Comparison of ENCODE assay signal across 13 cellular contexts in the genomic region with DNA sequence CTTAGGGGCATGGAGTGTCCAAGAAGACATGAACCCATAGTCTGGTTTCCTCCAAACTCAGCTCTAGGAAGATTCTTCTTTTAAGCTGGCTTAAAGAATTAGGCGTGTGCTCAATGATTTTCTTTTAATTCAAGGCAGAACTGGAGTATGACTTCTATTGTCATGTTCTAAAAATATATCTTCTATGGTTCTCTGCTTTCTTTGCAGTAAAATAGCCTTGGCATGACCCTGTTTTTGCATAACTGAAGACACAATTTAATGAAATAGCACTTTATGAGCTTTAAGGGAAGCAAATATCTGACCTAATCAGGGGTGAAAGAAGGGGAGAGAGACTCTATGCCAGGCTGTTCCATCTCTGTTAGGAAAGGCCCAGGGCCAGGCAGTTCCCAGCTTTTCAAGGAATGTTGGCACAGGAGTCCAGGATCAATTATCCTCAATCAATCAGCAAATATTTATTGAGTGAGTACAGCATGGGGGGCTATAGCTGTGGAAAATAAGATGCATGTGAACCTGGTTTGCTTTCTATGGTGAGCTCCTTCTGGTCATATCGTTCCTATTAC. TPM values are rescaled to one million over a fixed set of nuclear protein-coding genes. Genes with fewer than 3 reads are reported as not detected.
DNase-seq lines count a peak whose midpoint lies in the region; ATAC-seq, FAIRE-seq and TF ChIP-seq lines count a peak whose summit lies in the region.
"Had no signal": no experiment of that assay in that cellular context is flagged by ENCODE, and none has a peak within 500 bp of the region (broad histone marks: within the 10 kb centered on the region; RNA-seq: fewer than 3 reads in every experiment).

No MANE protein-coding gene starts in this region.

- no peaks in the 10 kb centered on the region for H3K27me3 Mint-ChIP-seq in T-helper 17 cell

- TF ChIP-seq POLR2A in HepG2 (IDR thresholded peaks at IDR 0.05; ENCODE audit: insufficient read depth in 1 of 2, low read depth in 2 of 2, low read length in 2 of 2) (no peak), right lobe of liver (IDR thresholded peaks at IDR 0.05) (no peak)

- H3K4me1 Mint-ChIP-seq in T-helper 17 cell: peaks cover 30% of the 10 kb centered on the region

- intact Hi-C loops in HepG2 (cut with micrococcal nuclease; ENCODE audit: unreplicated experiment) (no loop called here), right lobe of liver (cut with DNase I) (no loop called here)

- FAIRE-seq in HepG2 (lab: Jason Lieb, UNC): no peak

- H3K4me1 ChIP-seq in liver (ENCODE audit: control insufficient read depth in 4 of 4, insufficient read depth in 4 of 4, low read length in 3 of 4): peaks cover 12 to 44% (median 29%) of the 10 kb centered on the region in 4 donors
- peaks cover 91% of the 10 kb centered on the region for H3K4me1 ChIP-seq in HepG2 (ENCODE audit: insufficient read depth, low read length)
- peaks cover 0 to 42% (median 15%) of the 10 kb centered on the region in 4 donors for H3K4me1 ChIP-seq in right lobe of liver

- WGBS in liver: 76% methylated on average over 2 of the region's 2 CpGs
- WGBS in HepG2 (ENCODE audit: low lambda C conversion rate): 51% methylated on average over 2 of the region's 2 CpGs
- WGBS in right lobe of liver (ENCODE audit: insufficient coverage, low coverage, low lambda C conversion rate, missing lambda C conversion rate): 75% methylated on average over 1 of the region's 2 CpGs

- no TSS peak for BruUV-seq in HepG2 (replicated peaks; lab: Mats Ljungman, UMichigan)

- no peaks in the 10 kb centered on the region for H3K27me3 ChIP-seq in liver (ENCODE audit: control insufficient read depth in 4 of 4, insufficient read depth in 4 of 4, low read length in 3 of 4)
- peaks cover 3 to 31% of the 10 kb centered on the region in 2 experiments for H3K27me3 ChIP-seq in HepG2 (ENCODE audit: control insufficient read depth in 1 of 2, insufficient read depth in 2 of 2, low read length in 2 of 2)
- no peaks in the 10 kb centered on the region for H3K27me3 ChIP-seq in right lobe of liver

- H3K27ac ChIP-seq in liver (ENCODE audit: low read depth in 1 of 2, low read length in 2 of 2): peak overlapping the region; percentile 58 to 73
- H3K27ac ChIP-seq in HepG2 (ENCODE audit: extremely low read length, insufficient read depth, low read length): no peak overlapping the region
- peak overlapping the region; percentile 28 to 75 (median 45) for H3K27ac ChIP-seq in right lobe of liver

- ATAC-seq in HepG2 (no peak), T-helper 17 cell (no peak), right lobe of liver (peak; percentile 45 to 52 (median 50)), GM18868 (IDR thresholded peaks at IDR 0.05; ENCODE audit: unreplicated experiment) (no peak)
- ATAC-seq: GM23338 had no signal

- TF ChIP-seq CTCF in liver (IDR thresholded peaks at IDR 0.05; ENCODE audit: low read depth, low read length, missing input control): no peak
- no peak for TF ChIP-seq CTCF in HepG2 (CRISPR knock-in tag; IDR thresholded peaks at IDR 0.05)
- TF ChIP-seq CTCF in right lobe of liver (IDR thresholded peaks at IDR 0.05): no peak

- no peaks in the 10 kb centered on the region for H3K79me2 ChIP-seq in HepG2 (ENCODE audit: insufficient read depth, low read length)

- H3K9me3 ChIP-seq in liver (ENCODE audit: control insufficient read depth in 4 of 4, low read length in 3 of 4) (no peaks in the 10 kb centered on the region), HepG2 (ENCODE audit: low read length) (no peaks in the 10 kb centered on the region), T-helper 17 cell (ENCODE audit: control insufficient read depth, low read length, poor library complexity, severe bottlenecking) (no peaks in the 10 kb centered on the region), right lobe of liver (no peaks in the 10 kb centered on the region)

- CTCF ChIA-PET in HepG2 (lab: Yijun Ruan, JAX; ENCODE audit: low intra/inter-chr PET ratio, low total read pairs): no interaction called here

- H3K4me3 ChIP-seq in liver (ENCODE audit: low read depth in 1 of 3, low read length in 3 of 3) (no peak overlapping the region), HepG2 (replicated peaks in 1 of 3; ENCODE audit: insufficient read depth in 1 of 3, low read depth in 2 of 3, low read length in 3 of 3) (no peak overlapping the region), right lobe of liver (no peak overlapping the region)
- H3K4me3 ChIP-seq: GM23338 had no signal

- H3K36me3 ChIP-seq in liver (ENCODE audit: control insufficient read depth in 4 of 4, insufficient read depth in 3 of 4, low read depth in 1 of 4, low read length in 3 of 4) (no peaks in the 10 kb centered on the region), HepG2 (replicated peaks in 1 of 2; ENCODE audit: control insufficient read depth in 1 of 2, insufficient read depth in 2 of 2, low read length in 2 of 2) (no peaks in the 10 kb centered on the region), right lobe of liver (no peaks in the 10 kb centered on the region)

- no peak overlapping the region for H2AFZ ChIP-seq in HepG2 (ENCODE audit: low read length)
- H2AFZ ChIP-seq: GM23338 had no signal

- peak overlapping the region; percentile 95 for H3K27ac Mint-ChIP-seq in T-helper 17 cell
- H3K27ac Mint-ChIP-seq: GM23338 had no signal

- no peaks in the 10 kb centered on the region for H4K20me1 ChIP-seq in HepG2 (ENCODE audit: insufficient read depth, low read length)

- POLR2A ChIA-PET in HepG2 (lab: Yijun Ruan, JAX): interaction anchor here (1.8 kb wide), 1 partner anchor 11 kb away, joined by 4 read pairs; no protein-coding TSS in a partner anchor

- no peak overlapping the region for H3K4me3 Mint-ChIP-seq in T-helper 17 cell
- H3K4me3 Mint-ChIP-seq: CD14-positive monocyte, GM23338, IgD-negative memory B cell had no signal

- H3K9ac ChIP-seq in liver (ENCODE audit: low read depth in 1 of 2, low read length in 2 of 2): no peak overlapping the region
- H3K9ac ChIP-seq in HepG2 (ENCODE audit: insufficient read depth, low read depth, low read length): no peak overlapping the region

- no peaks in the 10 kb centered on the region for H3K36me3 Mint-ChIP-seq in T-helper 17 cell (ENCODE audit: low read depth)

- TF ChIP-seq RAD21 in liver (IDR thresholded peaks at IDR 0.05) (no peak), HepG2 (CRISPR knock-in tag; IDR thresholded peaks at IDR 0.05) (no peak)

- no peak overlapping the region for H3K4me2 ChIP-seq in HepG2 (ENCODE audit: low read depth, low read length)
- H3K4me2 ChIP-seq: GM23338 had no signal

- in situ Hi-C loops in HepG2 (cut with HindIII; ENCODE audit: extremely low pct_ligation_motif_present, low pct_unique_long_range_greater_than_20kb): no loop called here

- TF ChIP-seq EP300 in HepG2 (IDR thresholded peaks at IDR 0.05; ENCODE audit: low read depth in 2 of 2, low read length in 2 of 2) (no peak), HepG2 (CRISPR knock-in tag; IDR thresholded peaks at IDR 0.05; ENCODE audit: borderline replicate concordance) (no peak)

- DNase-seq in HepG2 (ENCODE audit: low spot score) (no peak), T-helper 17 cell (no peak), right lobe of liver (no peak), epidermal melanocyte (ENCODE audit: insufficient read length, low spot score) (no peak), UCSD-AML1 (lab: John Stamatoyannopoulos, UW; ENCODE audit: unreplicated experiment) (no peak)
- DNase-seq: Calu3, DMS 273 treated with DMSO at 0.1 percent for 48 hours, H7 had no signal

TF ChIP-seq in liver, 16 proteins besides CTCF, POLR2A, EP300 and RAD21 (continues in another document):
- TF ChIP-seq FOXA2 (IDR thresholded peaks at IDR 0.05): no peak

TF ChIP-seq in HepG2, 621 proteins besides CTCF, POLR2A, EP300 and RAD21 (continues in another document):
- TF ChIP-seq ZNF337 (CRISPR knock-in tag; IDR thresholded peaks at IDR 0.05; ENCODE audit: borderline replicate concordance, low read depth): no peak
- TF ChIP-seq CCAR2 (optimal IDR thresholded peaks at IDR 0.05; ENCODE audit: low read depth, low read length): no peak

RNA-seq across cellular contexts. Expression of a gene that starts 7.2 kb away (rescaled TPM):
- total RNA-seq in liver (10 to 100 TPM in 1 of 2 donors, 1 to 10 TPM in 1; 6.3 to 15.2 TPM), HepG2 (2016; rRNA removed; fragmentation: Illumina TruSeq; extraction: Trizol) (1.9 and 4.6 TPM in 2 replicates), T-helper 17 cell (10 to 100 TPM; 15.4 to 20.3 TPM), right lobe of liver (10 to 100 TPM in 5 of 6 experiments, 1 to 10 TPM in 1; 4.8 to 44.1 (median 22.0) TPM)
- polyA plus RNA-seq in liver (10 to 100 TPM; 11.0 to 11.7 TPM), HepG2 (2011; rRNA removed) (13.3 and 21.0 TPM in 2 replicates)
- total RNA-seq in HepG2 (2016; cell fraction: cytosol; rRNA removed; fragmentation: Illumina TruSeq; extraction: Trizol; ENCODE audit: low read depth): 0.71 and 1.2 TPM in 2 replicates
- total RNA-seq in HepG2 (2016; cell fraction: insoluble cytoplasmic fraction; rRNA removed; fragmentation: Illumina TruSeq; extraction: Trizol): 1.8 and 4.9 TPM in 2 replicates
- 1.3 and 2.0 TPM in 2 replicates for total RNA-seq in HepG2 (2016; cell fraction: membrane; rRNA removed; fragmentation: Illumina TruSeq; extraction: Trizol)
- total RNA-seq in HepG2 (2016; cell fraction: nucleus; rRNA removed; fragmentation: Illumina TruSeq; extraction: Trizol): 7.8 and 7.9 TPM in 2 replicates
- polyA plus RNA-seq in HepG2 (2011; cell fraction: cytosol; rRNA removed): 10.4 and 15.2 TPM in 2 replicates
- 23.0 and 27.9 TPM in 2 replicates for polyA plus RNA-seq in HepG2 (2011; cell fraction: nucleus; rRNA removed)
- 5.3 and 17.7 TPM in 2 replicates for polyA plus RNA-seq in HepG2 (2012)
- 0.42 and 0.62 TPM in 2 replicates for polyA plus RNA-seq in HepG2 (2016; cell fraction: cytosol; fragmentation: Illumina TruSeq; extraction: Trizol; ENCODE audit: low read depth)
- 1.8 and 2.7 TPM in 2 replicates for polyA plus RNA-seq in HepG2 (2016; cell fraction: insoluble cytoplasmic fraction; fragmentation: Illumina TruSeq; extraction: Trizol; ENCODE audit: low read depth)
- 0.71 and 1.0 TPM in 2 replicates for polyA plus RNA-seq in HepG2 (2016; cell fraction: membrane; fragmentation: Illumina TruSeq; extraction: Trizol; ENCODE audit: low read depth)
- 14.8 and 15.3 TPM in 2 replicates for polyA plus RNA-seq in HepG2 (2016; cell fraction: nucleus; fragmentation: Illumina TruSeq; extraction: Trizol; ENCODE audit: insufficient read depth, low read depth)
- polyA minus RNA-seq in HepG2 (2011; rRNA and poly(A)+ RNA removed; ENCODE audit: low replicate concordance): 1.1 and 12.0 TPM in 2 replicates
- polyA minus RNA-seq in HepG2 (2011; cell fraction: cytosol; rRNA and poly(A)+ RNA removed): 11.0 and 19.9 TPM in 2 replicates
- 7.9 and 15.2 TPM in 2 replicates for polyA minus RNA-seq in HepG2 (2011; cell fraction: nucleus; rRNA and poly(A)+ RNA removed)

Comparison
In these comparisons a context has a peak if more than half of its experiments do, and no peak if none do; other contexts are left out.
1. ATAC-seq: peak in right lobe of liver (4 of 4); none in HepG2 (single experiment), T-helper 17 cell (single experiment) and GM18868 (single experiment).